Comparison of ENCODE assay signal across 11 cellular contexts in the genomic region with DNA sequence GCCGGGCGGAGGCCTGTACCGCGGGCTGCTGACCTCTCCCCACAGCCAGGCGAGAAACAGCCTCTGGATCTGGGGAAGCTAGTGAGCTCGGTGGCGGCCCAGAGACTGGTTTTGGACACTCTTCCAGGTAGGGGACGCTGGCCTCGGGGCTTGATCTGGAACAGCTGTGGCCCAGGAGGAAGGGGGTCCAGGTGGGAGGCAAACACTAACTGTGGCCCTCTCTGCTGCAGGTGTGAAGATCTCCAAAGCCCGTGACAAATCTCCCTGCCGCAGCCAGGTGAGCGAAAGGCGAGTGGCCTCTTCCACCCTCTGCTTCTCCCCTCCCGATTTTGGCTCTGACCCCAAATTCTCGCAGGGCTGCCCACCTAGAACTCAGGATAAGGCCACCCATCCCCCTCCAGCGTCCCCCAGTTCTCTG. TPM values are rescaled to one million over a fixed set of nuclear protein-coding genes. Genes with fewer than 3 reads are reported as not detected.
DNase-seq lines count a peak whose midpoint lies in the region; ATAC-seq, FAIRE-seq and TF ChIP-seq lines count a peak whose summit lies in the region.
"Had no signal": no experiment of that assay in that cellular context is flagged by ENCODE, and none has a peak within 500 bp of the region (broad histone marks: within the 10 kb centered on the region; RNA-seq: fewer than 3 reads in every experiment).

No MANE protein-coding gene starts in this region.

- peaks cover 65% of the 10 kb centered on the region for H3K36me3 Mint-ChIP-seq in activated naive CD4-positive, alpha-beta T cell treated with anti-CD3 and anti-CD28 coated beads, Interleukin-2, amount 10 ng/mL, durations not matched to agents 7 days and 5 days

- peak overlapping the region; percentile 100 for H3K4me2 ChIP-seq in HepG2 (ENCODE audit: low read depth, low read length)

- intact Hi-C loops in HepG2 (cut with micrococcal nuclease; ENCODE audit: unreplicated experiment) (loop anchor here (1.0 to 2.0 kb wide), 2 partner anchors 8 to 86 kb away; no protein-coding TSS in a partner anchor), tibial artery (cut with DNase I; ENCODE audit: low total_unique reads) (no loop called here), posterior cingulate gyrus (cut with DNase I) (no loop called here)

- TF ChIP-seq CTCF in astrocyte of the cerebellum (IDR thresholded peaks at IDR 0.05; ENCODE audit: low read depth, low read length, missing control alignments): no peak
- TF ChIP-seq CTCF in HepG2 (CRISPR knock-in tag; IDR thresholded peaks at IDR 0.05): no peak
- no peak for TF ChIP-seq CTCF in tibial artery (IDR thresholded peaks at IDR 0.05)

- CTCF ChIA-PET in activated naive CD4-positive, alpha-beta T cell treated with anti-CD3 and anti-CD28 coated beads, Interleukin-2, amount 10 ng/mL, durations not matched to agents 7 days and 5 days (lab: Charles Lee): interaction anchor here (0.9 to 8.2 kb wide), 15 partner anchors 10 to 130 kb away, joined by 3 to 112 read pairs (median 7); a partner anchor contains a TSS
- CTCF ChIA-PET in HepG2 (lab: Yijun Ruan, JAX; ENCODE audit: low intra/inter-chr PET ratio, low total read pairs): interaction anchor here (1.5 to 2.1 kb wide), 4 partner anchors 11 to 53 kb away, joined by 3 to 19 read pairs (median 10); no protein-coding TSS in a partner anchor

- H4K20me1 ChIP-seq in HepG2 (ENCODE audit: insufficient read depth, low read length): no peaks in the 10 kb centered on the region

- peak overlapping the region; percentile 22 for H3K4me3 ChIP-seq in astrocyte of the cerebellum (ENCODE audit: low read depth, low read length)
- H3K4me3 ChIP-seq in HepG2 (replicated peaks in 1 of 3; ENCODE audit: insufficient read depth in 1 of 3, low read depth in 2 of 3, low read length in 3 of 3): peak overlapping the region; percentile 74 to 92 (median 81)
- H3K4me3 ChIP-seq in tibial artery: peak overlapping the region; percentile 43 to 44

- H3K27me3 ChIP-seq in HepG2 (ENCODE audit: control insufficient read depth in 1 of 2, insufficient read depth in 2 of 2, low read length in 2 of 2): no peaks in the 10 kb centered on the region; a peak in 1 of 5 replicates
- H3K27me3 ChIP-seq in tibial artery: peaks cover 0 to 16% of the 10 kb centered on the region in 2 donors

- H3K36me3 ChIP-seq in HepG2 (replicated peaks in 1 of 2; ENCODE audit: control insufficient read depth in 1 of 2, insufficient read depth in 2 of 2, low read length in 2 of 2) (0 out of 5 replicates have a peak, but pooled peaks cover 0 to 4% of the 10 kb centered on the region in 2 experiments), tibial artery (peaks cover 0 to 6% (median 0%) of the 10 kb centered on the region in 3 donors)

- no peak for TF ChIP-seq EP300 in HepG2 (IDR thresholded peaks at IDR 0.05; ENCODE audit: low read depth in 2 of 2, low read length in 2 of 2)
- no peak for TF ChIP-seq EP300 in HepG2 (CRISPR knock-in tag; IDR thresholded peaks at IDR 0.05; ENCODE audit: borderline replicate concordance)

- no peak overlapping the region for H2AFZ ChIP-seq in HepG2 (ENCODE audit: low read length)

- ATAC-seq in HepG2: no peak
- ATAC-seq in HG02610 (IDR thresholded peaks at IDR 0.05; ENCODE audit: unreplicated experiment): no peak
- ATAC-seq in GM21825 (IDR thresholded peaks at IDR 0.05; ENCODE audit: unreplicated experiment): no peak

- H3K9me3 Mint-ChIP-seq in activated naive CD4-positive, alpha-beta T cell treated with anti-CD3 and anti-CD28 coated beads, Interleukin-2, amount 10 ng/mL, durations not matched to agents 7 days and 5 days: no peaks in the 10 kb centered on the region

- H3K27ac ChIP-seq in HepG2 (ENCODE audit: extremely low read length, insufficient read depth, low read length) (peak overlapping the region; percentile 84), tibial artery (peak overlapping the region in 1 of 2 donors; percentile 50)

- no peak for DNase-seq in activated naive CD4-positive, alpha-beta T cell treated with anti-CD3 and anti-CD28 coated beads, Interleukin-2, amount 10 ng/mL, durations not matched to agents 7 days and 5 days
- DNase-seq in activated naive CD4-positive, alpha-beta T cell treated with anti-CD3 and anti-CD28 coated beads, Interleukin-2, amount 50 U/mL, for 16 hours: no peak
- DNase-seq in astrocyte of the cerebellum (ENCODE audit: low read depth) (no peak), HepG2 (ENCODE audit: low spot score) (no peak), tibial artery (no peak), posterior cingulate gyrus (no peak)
- DNase-seq: activated CD8-positive, alpha-beta memory T cell treated with anti-CD3 and anti-CD28 coated beads, Interleukin-2, amount 50 U/mL, for 4 hours had no signal

- peaks cover 8% of the 10 kb centered on the region for H3K79me2 ChIP-seq in HepG2 (ENCODE audit: insufficient read depth, low read length)

- no peaks in the 10 kb centered on the region for H3K27me3 Mint-ChIP-seq in activated naive CD4-positive, alpha-beta T cell treated with anti-CD3 and anti-CD28 coated beads, Interleukin-2, amount 10 ng/mL, durations not matched to agents 7 days and 5 days

- TF ChIP-seq POLR2A in HepG2 (IDR thresholded peaks at IDR 0.05; ENCODE audit: insufficient read depth in 1 of 2, low read depth in 2 of 2, low read length in 2 of 2): no peak

- H3K4me1 ChIP-seq in HepG2 (ENCODE audit: insufficient read depth, low read length) (peaks cover 74% of the 10 kb centered on the region), tibial artery (peaks cover 0 to 32% (median 19%) of the 10 kb centered on the region in 4 donors)

- peak overlapping the region; percentile 72 for H3K4me3 Mint-ChIP-seq in activated naive CD4-positive, alpha-beta T cell treated with anti-CD3 and anti-CD28 coated beads, Interleukin-2, amount 10 ng/mL, durations not matched to agents 7 days and 5 days

- peak overlapping the region; percentile 93 for H3K27ac Mint-ChIP-seq in activated naive CD4-positive, alpha-beta T cell treated with anti-CD3 and anti-CD28 coated beads, Interleukin-2, amount 10 ng/mL, durations not matched to agents 7 days and 5 days

- H3K4me1 Mint-ChIP-seq in activated naive CD4-positive, alpha-beta T cell treated with anti-CD3 and anti-CD28 coated beads, Interleukin-2, amount 10 ng/mL, durations not matched to agents 7 days and 5 days: peaks cover 74% of the 10 kb centered on the region

- FAIRE-seq in HepG2 (lab: Jason Lieb, UNC): no peak
- FAIRE-seq: D721Med had no signal

- TF ChIP-seq RAD21 in HepG2 (CRISPR knock-in tag; IDR thresholded peaks at IDR 0.05): no peak

- in situ Hi-C loops in astrocyte of the cerebellum (cut with HindIII; ENCODE audit: low sequenced_read_pairs): no loop called here
- in situ Hi-C loops in HepG2 (cut with HindIII; ENCODE audit: extremely low pct_ligation_motif_present, low pct_unique_long_range_greater_than_20kb): loop anchor here (25.0 kb wide), 1 partner anchor 834 kb away; a partner anchor contains a TSS

- POLR2A ChIA-PET in HepG2 (lab: Yijun Ruan, JAX): interaction anchor here (0.8 to 7.9 kb wide), 18 partner anchors 8 to 284 kb away, joined by 3 to 239 read pairs (median 6); a partner anchor contains a TSS

- peak overlapping the region; percentile 92 for H3K9ac ChIP-seq in HepG2 (ENCODE audit: insufficient read depth, low read depth, low read length)

- no peaks in the 10 kb centered on the region for H3K9me3 ChIP-seq in HepG2 (ENCODE audit: low read length)
- H3K9me3 ChIP-seq in tibial artery: no peaks in the 10 kb centered on the region

- TSS peak; percentile 76 for BruUV-seq in HepG2 (replicated peaks; lab: Mats Ljungman, UMichigan)

- WGBS in HepG2 (ENCODE audit: low lambda C conversion rate): 0% methylated on average over 1 of the region's 16 CpGs

RNA-seq across cellular contexts. Expression of a gene that starts 13.1 kb away (rescaled TPM):
- 0.20 TPM in 1 of 2 replicates, not detected in the other for total RNA-seq in HepG2 (2016; rRNA removed; fragmentation: Illumina TruSeq; extraction: Trizol)
- total RNA-seq in HepG2 (2016; cell fraction: cytosol; rRNA removed; fragmentation: Illumina TruSeq; extraction: Trizol; ENCODE audit: low read depth): not detected in 2 replicates
- not detected in 2 replicates for total RNA-seq in HepG2 (2016; cell fraction: insoluble cytoplasmic fraction; rRNA removed; fragmentation: Illumina TruSeq; extraction: Trizol)
- total RNA-seq in HepG2 (2016; cell fraction: membrane; rRNA removed; fragmentation: Illumina TruSeq; extraction: Trizol): not detected in 2 replicates
- total RNA-seq in HepG2 (2016; cell fraction: nucleus; rRNA removed; fragmentation: Illumina TruSeq; extraction: Trizol): not detected in 2 replicates
- 0.03 TPM in 2 replicates for polyA plus RNA-seq in HepG2 (2011; rRNA removed)
- 0.03 TPM in 1 of 2 replicates, not detected in the other for polyA plus RNA-seq in HepG2 (2011; cell fraction: cytosol; rRNA removed)
- 0.21 and 0.24 TPM in 2 replicates for polyA plus RNA-seq in HepG2 (2011; cell fraction: nucleus; rRNA removed)
- polyA plus RNA-seq in HepG2 (2012): not detected in 2 replicates
- polyA plus RNA-seq in HepG2 (2016; cell fraction: cytosol; fragmentation: Illumina TruSeq; extraction: Trizol; ENCODE audit: low read depth): not detected in 2 replicates
- not detected in 2 replicates for polyA plus RNA-seq in HepG2 (2016; cell fraction: insoluble cytoplasmic fraction; fragmentation: Illumina TruSeq; extraction: Trizol; ENCODE audit: low read depth)
- not detected in 2 replicates for polyA plus RNA-seq in HepG2 (2016; cell fraction: membrane; fragmentation: Illumina TruSeq; extraction: Trizol; ENCODE audit: low read depth)
- polyA plus RNA-seq in HepG2 (2016; cell fraction: nucleus; fragmentation: Illumina TruSeq; extraction: Trizol; ENCODE audit: insufficient read depth, low read depth): not detected in 2 replicates
- not detected in 2 replicates for polyA minus RNA-seq in HepG2 (2011; rRNA and poly(A)+ RNA removed; ENCODE audit: low replicate concordance)
- polyA minus RNA-seq in HepG2 (2011; cell fraction: cytosol; rRNA and poly(A)+ RNA removed): 1.4 TPM in 1 of 2 replicates, not detected in the other
- not detected in 2 replicates for polyA minus RNA-seq in HepG2 (2011; cell fraction: nucleus; rRNA and poly(A)+ RNA removed)

RNA-seq across cellular contexts. Expression of a gene that starts 13.4 kb away (rescaled TPM):
- 10.7 and 11.1 TPM in 2 replicates for total RNA-seq in HepG2 (2016; rRNA removed; fragmentation: Illumina TruSeq; extraction: Trizol)
- total RNA-seq in HepG2 (2016; cell fraction: cytosol; rRNA removed; fragmentation: Illumina TruSeq; extraction: Trizol; ENCODE audit: low read depth): 15.3 and 15.8 TPM in 2 replicates
- 7.2 and 12.8 TPM in 2 replicates for total RNA-seq in HepG2 (2016; cell fraction: insoluble cytoplasmic fraction; rRNA removed; fragmentation: Illumina TruSeq; extraction: Trizol)
- total RNA-seq in HepG2 (2016; cell fraction: membrane; rRNA removed; fragmentation: Illumina TruSeq; extraction: Trizol): 15.5 and 16.6 TPM in 2 replicates
- total RNA-seq in HepG2 (2016; cell fraction: nucleus; rRNA removed; fragmentation: Illumina TruSeq; extraction: Trizol): 7.6 and 9.6 TPM in 2 replicates
- 17.2 and 27.9 TPM in 2 replicates for polyA plus RNA-seq in HepG2 (2011; rRNA removed)
- 20.3 and 35.1 TPM in 2 replicates for polyA plus RNA-seq in HepG2 (2011; cell fraction: cytosol; rRNA removed)
- 48.0 and 49.7 TPM in 2 replicates for polyA plus RNA-seq in HepG2 (2011; cell fraction: nucleus; rRNA removed)
- 9.3 and 16.2 TPM in 2 replicates for polyA plus RNA-seq in HepG2 (2012)
- polyA plus RNA-seq in HepG2 (2016; cell fraction: cytosol; fragmentation: Illumina TruSeq; extraction: Trizol; ENCODE audit: low read depth): 11.0 and 13.5 TPM in 2 replicates
- 14.8 and 16.5 TPM in 2 replicates for polyA plus RNA-seq in HepG2 (2016; cell fraction: insoluble cytoplasmic fraction; fragmentation: Illumina TruSeq; extraction: Trizol; ENCODE audit: low read depth)
- polyA plus RNA-seq in HepG2 (2016; cell fraction: membrane; fragmentation: Illumina TruSeq; extraction: Trizol; ENCODE audit: low read depth): 11.0 and 11.4 TPM in 2 replicates
- 19.6 TPM in 2 replicates for polyA plus RNA-seq in HepG2 (2016; cell fraction: nucleus; fragmentation: Illumina TruSeq; extraction: Trizol; ENCODE audit: insufficient read depth, low read depth)
- polyA minus RNA-seq in HepG2 (2011; rRNA and poly(A)+ RNA removed; ENCODE audit: low replicate concordance): 0.82 and 20.7 TPM in 2 replicates
- 7.2 and 9.7 TPM in 2 replicates for polyA minus RNA-seq in HepG2 (2011; cell fraction: cytosol; rRNA and poly(A)+ RNA removed)
- polyA minus RNA-seq in HepG2 (2011; cell fraction: nucleus; rRNA and poly(A)+ RNA removed): 10.6 and 12.8 TPM in 2 replicates

RNA-seq across cellular contexts. Expression of a gene that starts 19.7 kb away (rescaled TPM):
- total RNA-seq in HepG2 (2016; rRNA removed; fragmentation: Illumina TruSeq; extraction: Trizol): 94.5 and 191 TPM in 2 replicates
- 72.5 and 74.4 TPM in 2 replicates for total RNA-seq in HepG2 (2016; cell fraction: cytosol; rRNA removed; fragmentation: Illumina TruSeq; extraction: Trizol; ENCODE audit: low read depth)
- total RNA-seq in HepG2 (2016; cell fraction: insoluble cytoplasmic fraction; rRNA removed; fragmentation: Illumina TruSeq; extraction: Trizol): 86.8 and 210 TPM in 2 replicates
- 109 and 128 TPM in 2 replicates for total RNA-seq in HepG2 (2016; cell fraction: membrane; rRNA removed; fragmentation: Illumina TruSeq; extraction: Trizol)
- total RNA-seq in HepG2 (2016; cell fraction: nucleus; rRNA removed; fragmentation: Illumina TruSeq; extraction: Trizol): 152 and 179 TPM in 2 replicates
- 193 and 197 TPM in 2 replicates for polyA plus RNA-seq in HepG2 (2011; rRNA removed)
- polyA plus RNA-seq in HepG2 (2011; cell fraction: cytosol; rRNA removed): 220 and 352 TPM in 2 replicates
- polyA plus RNA-seq in HepG2 (2011; cell fraction: nucleus; rRNA removed): 256 and 281 TPM in 2 replicates
- polyA plus RNA-seq in HepG2 (2012): 71.8 and 108 TPM in 2 replicates
- 82.2 and 93.0 TPM in 2 replicates for polyA plus RNA-seq in HepG2 (2016; cell fraction: cytosol; fragmentation: Illumina TruSeq; extraction: Trizol; ENCODE audit: low read depth)
- polyA plus RNA-seq in HepG2 (2016; cell fraction: insoluble cytoplasmic fraction; fragmentation: Illumina TruSeq; extraction: Trizol; ENCODE audit: low read depth): 90.8 and 112 TPM in 2 replicates
- polyA plus RNA-seq in HepG2 (2016; cell fraction: membrane; fragmentation: Illumina TruSeq; extraction: Trizol; ENCODE audit: low read depth): 103 and 135 TPM in 2 replicates
- polyA plus RNA-seq in HepG2 (2016; cell fraction: nucleus; fragmentation: Illumina TruSeq; extraction: Trizol; ENCODE audit: insufficient read depth, low read depth): 241 and 283 TPM in 2 replicates
- polyA minus RNA-seq in HepG2 (2011; rRNA and poly(A)+ RNA removed; ENCODE audit: low replicate concordance): 353 and 575 TPM in 2 replicates
- polyA minus RNA-seq in HepG2 (2011; cell fraction: cytosol; rRNA and poly(A)+ RNA removed): 147 and 182 TPM in 2 replicates
- polyA minus RNA-seq in HepG2 (2011; cell fraction: nucleus; rRNA and poly(A)+ RNA removed): 87.0 and 96.2 TPM in 2 replicates

RNA-seq across cellular contexts. Expression of a gene that starts 29.3 kb away (rescaled TPM):
- not detected in 2 replicates for total RNA-seq in HepG2 (2016; rRNA removed; fragmentation: Illumina TruSeq; extraction: Trizol)
- not detected in 2 replicates for total RNA-seq in HepG2 (2016; cell fraction: cytosol; rRNA removed; fragmentation: Illumina TruSeq; extraction: Trizol; ENCODE audit: low read depth)
- total RNA-seq in HepG2 (2016; cell fraction: insoluble cytoplasmic fraction; rRNA removed; fragmentation: Illumina TruSeq; extraction: Trizol): not detected in 2 replicates
- total RNA-seq in HepG2 (2016; cell fraction: membrane; rRNA removed; fragmentation: Illumina TruSeq; extraction: Trizol): not detected in 2 replicates
- total RNA-seq in HepG2 (2016; cell fraction: nucleus; rRNA removed; fragmentation: Illumina TruSeq; extraction: Trizol): not detected in 2 replicates
- polyA plus RNA-seq in HepG2 (2011; rRNA removed): not detected in 2 replicates
- not detected in 2 replicates for polyA plus RNA-seq in HepG2 (2011; cell fraction: cytosol; rRNA removed)
- not detected in 2 replicates for polyA plus RNA-seq in HepG2 (2011; cell fraction: nucleus; rRNA removed)
- polyA plus RNA-seq in HepG2 (2012): not detected in 2 replicates
- not detected in 2 replicates for polyA plus RNA-seq in HepG2 (2016; cell fraction: cytosol; fragmentation: Illumina TruSeq; extraction: Trizol; ENCODE audit: low read depth)
- not detected in 2 replicates for polyA plus RNA-seq in HepG2 (2016; cell fraction: insoluble cytoplasmic fraction; fragmentation: Illumina TruSeq; extraction: Trizol; ENCODE audit: low read depth)
- not detected in 2 replicates for polyA plus RNA-seq in HepG2 (2016; cell fraction: membrane; fragmentation: Illumina TruSeq; extraction: Trizol; ENCODE audit: low read depth)
- polyA plus RNA-seq in HepG2 (2016; cell fraction: nucleus; fragmentation: Illumina TruSeq; extraction: Trizol; ENCODE audit: insufficient read depth, low read depth): not detected in 2 replicates
- polyA minus RNA-seq in HepG2 (2011; rRNA and poly(A)+ RNA removed; ENCODE audit: low replicate concordance): not detected in 2 replicates
- polyA minus RNA-seq in HepG2 (2011; cell fraction: cytosol; rRNA and poly(A)+ RNA removed): not detected in 2 replicates
- polyA minus RNA-seq in HepG2 (2011; cell fraction: nucleus; rRNA and poly(A)+ RNA removed): not detected in 2 replicates
- total RNA-seq: mucosa of gallbladder had no signal

RNA-seq across cellular contexts. Expression of a gene that starts 38.2 kb away (rescaled TPM):
- 1.3 and 3.0 TPM in 2 replicates for total RNA-seq in HepG2 (2016; rRNA removed; fragmentation: Illumina TruSeq; extraction: Trizol)
- 1.9 and 3.1 TPM in 2 replicates for total RNA-seq in HepG2 (2016; cell fraction: cytosol; rRNA removed; fragmentation: Illumina TruSeq; extraction: Trizol; ENCODE audit: low read depth)
- 1.4 and 3.6 TPM in 2 replicates for total RNA-seq in HepG2 (2016; cell fraction: insoluble cytoplasmic fraction; rRNA removed; fragmentation: Illumina TruSeq; extraction: Trizol)
- 2.4 and 3.3 TPM in 2 replicates for total RNA-seq in HepG2 (2016; cell fraction: membrane; rRNA removed; fragmentation: Illumina TruSeq; extraction: Trizol)
- 2.3 and 3.0 TPM in 2 replicates for total RNA-seq in HepG2 (2016; cell fraction: nucleus; rRNA removed; fragmentation: Illumina TruSeq; extraction: Trizol)
- 2.5 and 3.1 TPM in 2 replicates for polyA plus RNA-seq in HepG2 (2011; rRNA removed)
- polyA plus RNA-seq in HepG2 (2011; cell fraction: cytosol; rRNA removed): 1.5 and 3.0 TPM in 2 replicates
- 27.2 and 32.3 TPM in 2 replicates for polyA plus RNA-seq in HepG2 (2011; cell fraction: nucleus; rRNA removed)
- 3.6 and 10.3 TPM in 2 replicates for polyA plus RNA-seq in HepG2 (2012)
- 3.7 and 5.9 TPM in 2 replicates for polyA plus RNA-seq in HepG2 (2016; cell fraction: cytosol; fragmentation: Illumina TruSeq; extraction: Trizol; ENCODE audit: low read depth)
- polyA plus RNA-seq in HepG2 (2016; cell fraction: insoluble cytoplasmic fraction; fragmentation: Illumina TruSeq; extraction: Trizol; ENCODE audit: low read depth): 1.6 and 2.3 TPM in 2 replicates
- 3.4 and 5.0 TPM in 2 replicates for polyA plus RNA-seq in HepG2 (2016; cell fraction: membrane; fragmentation: Illumina TruSeq; extraction: Trizol; ENCODE audit: low read depth)
- polyA plus RNA-seq in HepG2 (2016; cell fraction: nucleus; fragmentation: Illumina TruSeq; extraction: Trizol; ENCODE audit: insufficient read depth, low read depth): 6.6 and 9.9 TPM in 2 replicates
- polyA minus RNA-seq in HepG2 (2011; rRNA and poly(A)+ RNA removed; ENCODE audit: low replicate concordance): 2.5 and 2.6 TPM in 2 replicates
- 0.30 and 1.2 TPM in 2 replicates for polyA minus RNA-seq in HepG2 (2011; cell fraction: cytosol; rRNA and poly(A)+ RNA removed)
- 1.0 and 1.7 TPM in 2 replicates for polyA minus RNA-seq in HepG2 (2011; cell fraction: nucleus; rRNA and poly(A)+ RNA removed)

Comparison
In these comparisons a context has a peak if more than half of its experiments do, and no peak if none do; other contexts are left out.
1. H3K4me3 ChIP-seq: peak in every context shown above with its lines; median percentile 81 in HepG2; 44 in tibial artery; 22 in astrocyte of the cerebellum.